Comparison of ENCODE assay signal across 8 cellular contexts in genomic region chr15:85858586-85859375, GRCh38.
DNase-seq lines count a peak whose midpoint lies in the region; ATAC-seq and TF ChIP-seq lines count a peak whose summit lies in the region.

No MANE protein-coding gene starts in this region.

- H3K27me3 ChIP-seq in foreskin keratinocyte (peaks cover 21% of the 10 kb centered on the region), thoracic aorta (replicated peaks; ENCODE audit: insufficient read depth) (no peaks in the 10 kb centered on the region)

- TF ChIP-seq RAD21 in Ishikawa (IDR thresholded peaks at IDR 0.05; ENCODE audit: low read depth) = peak; percentile 90

- TF ChIP-seq EP300 in Ishikawa (IDR thresholded peaks at IDR 0.05; ENCODE audit: borderline replicate concordance) = no peak

- H3K4me1 ChIP-seq in foreskin keratinocyte (no peaks in the 10 kb centered on the region), thoracic aorta (ENCODE audit: control insufficient read depth in 1 of 2, low read depth in 2 of 2) (peaks cover 0 to 4% of the 10 kb centered on the region in 2 donors)

- peak; percentile 84 for TF ChIP-seq CTCF in foreskin keratinocyte (conservative IDR thresholded peaks at IDR 0.05)
- TF ChIP-seq CTCF in thoracic aorta (IDR thresholded peaks at IDR 0.05) = peak; percentile 66

- peak overlapping the region; percentile 28 for H3K4me3 ChIP-seq in thoracic aorta

- H3K9me3 ChIP-seq in thoracic aorta = no peaks in the 10 kb centered on the region

- H3K36me3 ChIP-seq in thoracic aorta = no peaks in the 10 kb centered on the region

- ATAC-seq in GM21717 (IDR thresholded peaks at IDR 0.05; ENCODE audit: unreplicated experiment) (peak; percentile 93), foreskin keratinocyte (peak; percentile 89), thoracic aorta (ENCODE audit: insufficient number of reproducible peaks, low FRiP score, low read depth) (peak; percentile 53)

- peak; percentile 63 for DNase-seq in EH (ENCODE audit: low read depth)
- peak; percentile 86 for DNase-seq in RPMI8226
- DNase-seq in activated T-helper 9 cell treated with anti-CD3 and anti-CD28 coated beads, Interleukin-2, amount 50 U/mL, for 16 hours (ENCODE audit: low read depth) = peak; percentile 60
- DNase-seq in foreskin keratinocyte = peak; percentile 30 to 54
- DNase-seq in occipital lobe (lab: John Stamatoyannopoulos, UW) = peak; percentile 19
- no peak for DNase-seq in thoracic aorta (ENCODE audit: low spot score)

- H3K27ac ChIP-seq in foreskin keratinocyte = no peak overlapping the region
- no peak overlapping the region for H3K27ac ChIP-seq in thoracic aorta

TF ChIP-seq in Ishikawa, 13 proteins besides CTCF, POLR2A, EP300 and RAD21:
- TF ChIP-seq ZBTB7A (IDR thresholded peaks at IDR 0.05; ENCODE audit: low read depth) (no peak), NFIC (IDR thresholded peaks at IDR 0.05) (no peak), YY1 (IDR thresholded peaks at IDR 0.05; ENCODE audit: low read depth) (no peak), CREB1 (IDR thresholded peaks at IDR 0.05; ENCODE audit: low read depth) (no peak), TAF1 (IDR thresholded peaks at IDR 0.05; ENCODE audit: low read depth) (no peak), EGR1 (IDR thresholded peaks at IDR 0.05) (no peak), FOXM1 (IDR thresholded peaks at IDR 0.05; ENCODE audit: borderline replicate concordance, low read depth) (no peak), CEBPB (IDR thresholded peaks at IDR 0.05) (no peak), MAX (IDR thresholded peaks at IDR 0.05) (no peak), TEAD4 (IDR thresholded peaks at IDR 0.05) (no peak)
